8 cellular contexts compared by ENCODE assay signal in the genomic region with DNA sequence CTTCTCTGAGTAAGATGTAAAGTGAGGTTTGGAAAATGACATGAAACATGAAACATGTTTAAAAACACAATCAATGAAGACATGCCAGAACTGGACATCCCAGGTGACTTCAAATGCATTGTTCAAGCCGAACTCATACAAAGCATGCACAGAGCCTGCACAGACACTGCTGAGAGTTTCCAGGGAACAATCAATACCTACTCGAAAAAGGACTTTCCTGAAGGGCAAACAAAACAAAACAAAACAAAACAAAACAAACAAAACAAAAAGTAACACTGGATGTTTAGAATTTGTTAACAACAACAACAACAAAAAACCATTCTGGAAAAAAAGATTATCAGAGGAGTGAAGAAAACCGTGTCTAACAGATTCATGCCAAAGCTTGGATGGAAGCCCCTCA. TPM values are rescaled to one million over a fixed set of nuclear protein-coding genes. Genes with fewer than 3 reads are reported as not detected.
"Had no signal": no experiment of that assay in that cellular context is flagged by ENCODE, and none has a peak within 500 bp of the region (broad histone marks: within the 10 kb centered on the region; RNA-seq: fewer than 3 reads in every experiment).

No MANE protein-coding gene starts in this region.

- H3K4me2 ChIP-seq: GM23338, KMS-11 had no signal

- H3K27ac ChIP-seq: HL-60, KMS-11 had no signal

- H3K4me3 Mint-ChIP-seq: GM23338 had no signal

- H3K4me3 ChIP-seq: GM23338 had no signal

- H3K27ac Mint-ChIP-seq: GM23338 had no signal

- H3K9me3 Mint-ChIP-seq: GM23338 had no signal

- H2AFZ ChIP-seq: GM23338 had no signal

- DNase-seq: H7, HCEC 1CT, IMR-90, KBM-7 had no signal

- ATAC-seq: GM23338 had no signal

- FAIRE-seq: H1 had no signal

- H3K4me1 Mint-ChIP-seq: GM23338 had no signal

- H3K9ac ChIP-seq: KMS-11 had no signal

RNA-seq across cellular contexts. Expression of a gene that starts 10.5 kb away (rescaled TPM):
- total RNA-seq: GM23338, H1, H7, IMR-90 had no signal
- polyA plus RNA-seq: H1, IMR-90 had no signal
